ENCODE assay signal across 8 cellular contexts in the genomic region with DNA sequence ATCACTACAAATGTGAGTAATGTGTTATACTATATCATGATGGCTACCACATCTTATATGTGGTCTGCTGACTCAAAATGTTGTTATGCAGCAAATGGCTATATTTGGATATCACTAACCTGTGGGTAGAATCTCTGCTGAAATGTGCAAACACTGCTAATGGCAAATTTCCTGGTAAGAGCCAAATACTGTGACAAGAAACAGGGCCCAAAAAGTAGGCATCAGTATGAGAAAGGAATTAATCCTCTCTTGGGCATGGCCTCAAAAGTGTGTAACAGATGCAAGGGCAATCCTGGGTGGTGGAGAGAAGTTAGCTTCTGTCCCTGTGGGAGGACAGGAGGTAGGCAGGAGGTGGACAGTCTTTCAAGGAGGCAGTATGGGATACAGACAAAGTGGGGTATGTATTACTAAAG. TPM values are rescaled to one million over a fixed set of nuclear protein-coding genes. Genes with fewer than 3 reads are reported as not detected.
DNase-seq lines count a peak whose midpoint lies in the region; ATAC-seq, FAIRE-seq and TF ChIP-seq lines count a peak whose summit lies in the region.

No MANE protein-coding gene starts in this region.

- peak; percentile 58 for ATAC-seq in GM21737 (IDR thresholded peaks at IDR 0.05; ENCODE audit: unreplicated experiment)
- no peak for ATAC-seq in left cardiac atrium

- H3K4me3 ChIP-seq in fibroblast of villous mesenchyme (ENCODE audit: low read depth, low read length), result no peak overlapping the region

- TF ChIP-seq POLR2A in GM12891 (IDR thresholded peaks at IDR 0.05; ENCODE audit: low read depth, low read length), result no peak

- TF ChIP-seq CTCF in fibroblast of villous mesenchyme (IDR thresholded peaks at IDR 0.05; ENCODE audit: insufficient read depth, low read depth, low read length), result no peak

- FAIRE-seq in GM12891 (lab: Jason Lieb, UNC), result peak; percentile 92

- no peak for DNase-seq in GM12891 (ENCODE audit: insufficient read length, low spot score)
- DNase-seq in M059J (ENCODE audit: low read depth), result peak; percentile 81
- peak; percentile 84 for DNase-seq in fibroblast of villous mesenchyme (ENCODE audit: low read depth)
- no peak for DNase-seq in GF-D8 (lab: John Stamatoyannopoulos, UW)
- DNase-seq in cortex of kidney (lab: John Stamatoyannopoulos, UW), result no peak
- DNase-seq in stimulated activated CD4-positive, alpha-beta T cell treated with anti-CD3 and anti-CD28 coated beads, Interleukin-15, amount 100 ng/mL, for 24 hours, result no peak
- no peak for DNase-seq in left cardiac atrium

- intact Hi-C loops in left cardiac atrium (cut with DNase I), result no loop called here

TF ChIP-seq in GM12891, 5 proteins besides CTCF, POLR2A, EP300 and RAD21:
- TF ChIP-seq SPI1 (IDR thresholded peaks at IDR 0.05; ENCODE audit: low read depth, low read length) (no peak), POU2F2 (IDR thresholded peaks at IDR 0.05; ENCODE audit: low read depth, low read length) (no peak), TAF1 (IDR thresholded peaks at IDR 0.05; ENCODE audit: low read depth, low read length) (no peak), POLR2AphosphoS5 (IDR thresholded peaks at IDR 0.05; ENCODE audit: low read depth, low read length) (no peak), PAX5 (IDR thresholded peaks at IDR 0.05; ENCODE audit: insufficient read depth, low read length, severe bottlenecking) (no peak)

RNA-seq across cellular contexts. Expression of a gene that starts 13.3 kb away (rescaled TPM):
- polyA plus RNA-seq in GM12891 (2012; ENCODE audit: low read depth, missing spikeins), result 13.4 TPM
- 33.7 and 39.3 TPM in 2 replicates for total RNA-seq in M059J (2014; rRNA removed; shearing (Covaris generic))
- total RNA-seq in fibroblast of villous mesenchyme (62.5 and 92.4 TPM in 2 replicates), left cardiac atrium (10 to 100 TPM; 29.7 to 32.1 TPM)

RNA-seq across cellular contexts. Expression of a gene that starts 26.8 kb away (rescaled TPM):
- polyA plus RNA-seq in GM12891 (2012; ENCODE audit: low read depth, missing spikeins), result 461 TPM
- total RNA-seq in M059J (2014; rRNA removed; shearing (Covaris generic)), result 224 TPM in 2 replicates
- total RNA-seq in fibroblast of villous mesenchyme, result 136 and 157 TPM in 2 replicates
- 100 to 1,000 TPM; 774 to 962 TPM for total RNA-seq in left cardiac atrium

Comparison
In these comparisons a context has a peak if more than half of its experiments do, and no peak if none do; other contexts are left out.
1. DNase-seq: peak in M059J (single experiment) and fibroblast of villous mesenchyme (single experiment); none in GM12891 (single experiment), GF-D8 (single experiment), cortex of kidney (single experiment), stimulated activated CD4-positive, alpha-beta T cell treated with anti-CD3 and anti-CD28 coated beads, Interleukin-15, amount 100 ng/mL, for 24 hours (single experiment) and left cardiac atrium (single experiment).